Comparison of ENCODE assay signal across 8 cellular contexts in genomic region chr16:12089492-12090161, GRCh38.
DNase-seq lines count a peak whose midpoint lies in the region; ATAC-seq and TF ChIP-seq lines count a peak whose summit lies in the region.

No MANE protein-coding gene starts in this region.

- peak; percentile 73 for DNase-seq in activated CD8-positive, alpha-beta memory T cell treated with anti-CD3 and anti-CD28 coated beads, Interleukin-2, amount 50 U/mL, for 48 hours
- DNase-seq in fibroblast of villous mesenchyme (ENCODE audit: low read depth), result peak; percentile 58
- no peak for DNase-seq in neuronal stem cell (ENCODE audit: low spot score)
- no peak for DNase-seq in NCI-H1092 (lab: John Stamatoyannopoulos, UW)
- DNase-seq in NCI-H510A (lab: John Stamatoyannopoulos, UW), result no peak

- H2BK5ac ChIP-seq in neuronal stem cell (ENCODE audit: low read length), result no peak overlapping the region

- H4K8ac ChIP-seq in neuronal stem cell (ENCODE audit: low read depth, low read length), result peak overlapping the region; percentile 43

- peak overlapping the region; percentile 34 for H2BK15ac ChIP-seq in neuronal stem cell (ENCODE audit: low read length)

- no CpG with 5 or more reads among the region's 24 CpGs for WGBS in neuronal stem cell (ENCODE audit: extremely low coverage in 2 of 2, insufficient read length in 2 of 2, insufficient replicate concordance in 1 of 2), 2 donors

- H3K4me2 ChIP-seq in neuronal stem cell (ENCODE audit: insufficient read depth, low read length, poor library complexity, severe bottlenecking), result peak overlapping the region; percentile 59

- peak overlapping the region; percentile 71 for H3K9ac ChIP-seq in neuronal stem cell (ENCODE audit: low read depth, low read length, poor library complexity)

- ATAC-seq in GM18498 (IDR thresholded peaks at IDR 0.05; ENCODE audit: unreplicated experiment) (peak; percentile 69), HG03432 (IDR thresholded peaks at IDR 0.05; ENCODE audit: unreplicated experiment) (peak; percentile 67), HG02840 (IDR thresholded peaks at IDR 0.05; ENCODE audit: low FRiP score, unreplicated experiment) (no peak)

- no peak overlapping the region for H3K14ac ChIP-seq in neuronal stem cell (ENCODE audit: low read length)

- no peak overlapping the region for H3K4ac ChIP-seq in neuronal stem cell (ENCODE audit: low read length)

- no peak overlapping the region for H3K23ac ChIP-seq in neuronal stem cell (ENCODE audit: low read depth, low read length, poor library complexity)

- H2BK12ac ChIP-seq in neuronal stem cell (ENCODE audit: low read length), result peak overlapping the region; percentile 67

- no peaks in the 10 kb centered on the region for H3K27me3 ChIP-seq in neuronal stem cell (ENCODE audit: control insufficient read depth in 3 of 3, insufficient read depth in 3 of 3, low read depth in 1 of 3, low read length in 3 of 3)

- H3K9me3 ChIP-seq in neuronal stem cell (replicated peaks in 1 of 2; ENCODE audit: control insufficient read depth in 2 of 2, insufficient read depth in 1 of 2, low read depth in 1 of 2, low read length in 2 of 2), result no peaks in the 10 kb centered on the region

- H2AK5ac ChIP-seq in neuronal stem cell (ENCODE audit: low read depth, low read length), result peak overlapping the region; percentile 20

- TF ChIP-seq CTCF in fibroblast of villous mesenchyme (IDR thresholded peaks at IDR 0.05; ENCODE audit: insufficient read depth, low read depth, low read length), result no peak

- H3K4me3 ChIP-seq in fibroblast of villous mesenchyme (ENCODE audit: low read depth, low read length) (peak overlapping the region; percentile 29), neuronal stem cell (ENCODE audit: low read length in 2 of 2) (peak overlapping the region in 1 of 2 donors; percentile 76)

- H2BK120ac ChIP-seq in neuronal stem cell (ENCODE audit: low read depth, low read length), result no peak overlapping the region

- H3K18ac ChIP-seq in neuronal stem cell (ENCODE audit: low read length), result peak overlapping the region; percentile 78

- peak overlapping the region; percentile 65 for H2AFZ ChIP-seq in neuronal stem cell (ENCODE audit: low read length)

- no peaks in the 10 kb centered on the region for H3K79me1 ChIP-seq in neuronal stem cell (ENCODE audit: low read depth, low read length)

- no peaks in the 10 kb centered on the region for H3K36me3 ChIP-seq in neuronal stem cell (replicated peaks in 1 of 2; ENCODE audit: control insufficient read depth in 2 of 2, insufficient read depth in 2 of 2, low read length in 2 of 2)

- H3K27ac ChIP-seq in neuronal stem cell (replicated peaks; ENCODE audit: low read length), result no peak overlapping the region

- peaks cover 25 to 42% of the 10 kb centered on the region in 2 donors for H3K4me1 ChIP-seq in neuronal stem cell (ENCODE audit: control insufficient read depth in 2 of 2, insufficient read depth in 1 of 2, low read depth in 1 of 2, low read length in 2 of 2)

- H4K91ac ChIP-seq in neuronal stem cell (ENCODE audit: low read depth, low read length, poor library complexity), result peak overlapping the region; percentile 41

Comparison
In these comparisons a context has a peak if more than half of its experiments do, and no peak if none do; other contexts are left out.
1. DNase-seq: peak in activated CD8-positive, alpha-beta memory T cell treated with anti-CD3 and anti-CD28 coated beads, Interleukin-2, amount 50 U/mL, for 48 hours (single experiment) and fibroblast of villous mesenchyme (single experiment); none in neuronal stem cell (single experiment), NCI-H1092 (single experiment) and NCI-H510A (single experiment).